In genomic region chr16:9155876-9156275, GRCh38 we compare ENCODE assay signal across 28 cellular contexts.
"Had no signal": no experiment of that assay in that cellular context is flagged by ENCODE, and none has a peak within 500 bp of the region (broad histone marks: within the 10 kb centered on the region; RNA-seq: fewer than 3 reads in every experiment).

No MANE protein-coding gene starts in this region.

- H3K9me3 ChIP-seq: stomach, suprapubic skin, testis, thoracic aorta, thyroid gland, tibial artery, tibial nerve, transverse colon, upper lobe of left lung, upper lobe of right lung, uterus, vagina had no signal

- H3K27ac ChIP-seq: stomach, suprapubic skin, testis, thoracic aorta, thyroid gland, tibial artery, tibial nerve, transverse colon, upper lobe of left lung, upper lobe of right lung, uterus, vagina had no signal

- ATAC-seq: stimulated activated effector memory CD8-positive, alpha-beta T cell treated with anti-CD3 and anti-CD28 coated beads, Interleukin-12 subunit alpha, Interleukin-12 subunit beta, amount 100 ng/mL, for 72 hours; stimulated activated naive B cell treated with anti-CD40 and anti-IgM and Interleukin-4, amounts not matched to agents 10 μg/mL and 1 μg/mL and 100 μg/mL, for 72 hours; stimulated activated naive CD8-positive, alpha-beta T cell treated with anti-CD3 and anti-CD28 coated beads, Interleukin-15, amount 100 ng/mL, for 72 hours; stimulated activated naive CD8-positive, alpha-beta T cell treated with anti-CD3 and anti-CD28 coated beads, Interleukin-15, Interleukin-2, amounts not matched to agents 100 U/mL and 50 U/mL, for 24 hours; upper lobe of right lung had no signal

- H3K27me3 ChIP-seq: testis, thyroid gland, upper lobe of left lung, upper lobe of right lung, uterus, vagina had no signal

- H3K4me3 Mint-ChIP-seq: stimulated activated effector memory CD8-positive, alpha-beta T cell treated with anti-CD3 and anti-CD28 coated beads, Interleukin-12 subunit alpha, Interleukin-12 subunit beta, amount 100 ng/mL, for 72 hours; stimulated activated naive B cell treated with anti-CD40 and anti-IgM and Interleukin-4, amounts not matched to agents 10 μg/mL and 1 μg/mL and 100 μg/mL, for 72 hours; stimulated activated naive CD8-positive, alpha-beta T cell treated with anti-CD3 and anti-CD28 coated beads, Interleukin-15, amount 100 ng/mL, for 72 hours; stimulated activated naive CD8-positive, alpha-beta T cell treated with anti-CD3 and anti-CD28 coated beads, Interleukin-15, Interleukin-2, amounts not matched to agents 100 ng/mL and 50 ng/mL, for 24 hours; type B pancreatic cell had no signal

- H3K4me1 ChIP-seq: testis, thyroid gland, tibial artery, transverse colon, upper lobe of right lung, uterus, vagina had no signal

- DNase-seq: stimulated activated CD4-positive, alpha-beta T cell treated with anti-CD3 and anti-CD28 coated beads, Interleukin-2, amount 100 ng/mL, for 48 hours; stimulated activated CD4-positive, alpha-beta T cell treated with anti-CD3 and anti-CD28 coated beads, Interleukin-4, amount 100 ng/mL, for 1 hour; stimulated activated CD4-positive, alpha-beta T cell treated with anti-CD3 and anti-CD28 coated beads, Interleukin-4, amount 100 ng/mL, for 24 hours; stimulated activated CD4-positive, alpha-beta T cell treated with anti-CD3 and anti-CD28 coated beads, Interleukin-4, amount 100 ng/mL, for 4 hours; stimulated activated CD8-positive, alpha-beta memory T cell treated with anti-CD3 and anti-CD28 coated beads, Interleukin-4, amount 100 ng/mL, for 48 hours; stimulated activated naive B cell treated with anti-CD40 and anti-IgM and Interleukin-4, amounts not matched to agents 10 μg/mL and 1 μg/mL and 100 μg/mL, for 72 hours; stimulated activated naive CD4-positive, alpha-beta T cell; stimulated activated naive CD4-positive, alpha-beta T cell treated with Interleukin-2 at 50 U/mL for 16 hours; stimulated activated naive CD8-positive, alpha-beta T cell treated with anti-CD3 and anti-CD28 coated beads, Interleukin-15, amount 100 ng/mL, for 72 hours; stimulated activated naive CD8-positive, alpha-beta T cell treated with anti-CD3 and anti-CD28 coated beads, Interleukin-15, Interleukin-2, amounts not matched to agents 100 U/mL and 50 U/mL, for 24 hours; stomach; substantia nigra; testis; thyroid gland; tibial artery; transverse colon; trophoblast cell; upper lobe of left lung; upper lobe of right lung; uterus had no signal

- FAIRE-seq: urothelium cell line had no signal

- H3K27ac Mint-ChIP-seq: stimulated activated effector memory CD8-positive, alpha-beta T cell treated with anti-CD3 and anti-CD28 coated beads, Interleukin-12 subunit alpha, Interleukin-12 subunit beta, amount 100 ng/mL, for 72 hours; stimulated activated naive B cell treated with anti-CD40 and anti-IgM and Interleukin-4, amounts not matched to agents 10 μg/mL and 1 μg/mL and 100 μg/mL, for 72 hours; stimulated activated naive CD8-positive, alpha-beta T cell treated with anti-CD3 and anti-CD28 coated beads, Interleukin-15, amount 100 ng/mL, for 72 hours; stimulated activated naive CD8-positive, alpha-beta T cell treated with anti-CD3 and anti-CD28 coated beads, Interleukin-15, Interleukin-2, amounts not matched to agents 100 ng/mL and 50 ng/mL, for 24 hours; type B pancreatic cell had no signal

- H3K36me3 ChIP-seq: stomach, suprapubic skin, thoracic aorta, thyroid gland, tibial artery, tibial nerve, transverse colon, upper lobe of left lung, upper lobe of right lung, uterus, vagina had no signal

- H3K9me3 Mint-ChIP-seq: stimulated activated effector memory CD8-positive, alpha-beta T cell treated with anti-CD3 and anti-CD28 coated beads, Interleukin-12 subunit alpha, Interleukin-12 subunit beta, amount 100 ng/mL, for 72 hours; stimulated activated naive B cell treated with anti-CD40 and anti-IgM and Interleukin-4, amounts not matched to agents 10 μg/mL and 1 μg/mL and 100 μg/mL, for 72 hours; stimulated activated naive CD8-positive, alpha-beta T cell treated with anti-CD3 and anti-CD28 coated beads, Interleukin-15, Interleukin-2, amounts not matched to agents 100 ng/mL and 50 ng/mL, for 24 hours; type B pancreatic cell had no signal

- H3K36me3 Mint-ChIP-seq: stimulated activated effector memory CD8-positive, alpha-beta T cell treated with anti-CD3 and anti-CD28 coated beads, Interleukin-12 subunit alpha, Interleukin-12 subunit beta, amount 100 ng/mL, for 72 hours had no signal

- H3K4me3 ChIP-seq: stomach, suprapubic skin, testis, thoracic aorta, thyroid gland, tibial artery, tibial nerve, transverse colon, upper lobe of left lung, upper lobe of right lung, uterus, vagina had no signal
